9 cellular contexts compared by ENCODE assay signal in genomic region chr1:27887215-27888035, GRCh38. TPM values are rescaled to one million over a fixed set of nuclear protein-coding genes. Genes with fewer than 3 reads are reported as not detected.
A peak's percentile ranks its signal among the peaks of the same experiment; 100 is the strongest.
DNase-seq lines count a peak whose midpoint lies in the region; ATAC-seq and TF ChIP-seq lines count a peak whose summit lies in the region.
"Had no signal": no experiment of that assay in that cellular context is flagged by ENCODE, and none has a peak within 500 bp of the region (broad histone marks: within the 10 kb centered on the region; RNA-seq: fewer than 3 reads in every experiment).

No MANE protein-coding gene starts in this region.

- intact Hi-C loops in Calu3 (cut with micrococcal nuclease; ENCODE audit: unreplicated experiment), result no loop called here

- peak; percentile 32 for TF ChIP-seq POLR2A in GM19099 (IDR thresholded peaks at IDR 0.05; ENCODE audit: extremely low read depth, insufficient read length, low read depth)

- BruUV-seq in Calu3 (replicated peaks; lab: Mats Ljungman, UMichigan), result no TSS peak

- CTCF ChIA-PET in Calu3 (lab: Charles Lee), result no interaction called here

- peak overlapping the region; percentile 90 for H3K27ac Mint-ChIP-seq in activated naive CD8-positive, alpha-beta T cell
- no peak overlapping the region for H3K27ac Mint-ChIP-seq in Calu3 (ENCODE audit: unreplicated experiment)

- no peak for TF ChIP-seq CTCF in Calu3 (IDR thresholded peaks at IDR 0.05; ENCODE audit: unreplicated experiment)

- no peak for ATAC-seq in HG02870 (IDR thresholded peaks at IDR 0.05; ENCODE audit: unreplicated experiment)

- H3K36me3 Mint-ChIP-seq in activated naive CD8-positive, alpha-beta T cell, result peaks cover 20% of the 10 kb centered on the region
- H3K36me3 Mint-ChIP-seq in Calu3 (ENCODE audit: insufficient read depth, unreplicated experiment), result peaks cover under 1% of the 10 kb centered on the region

- H3K4me1 Mint-ChIP-seq in activated naive CD8-positive, alpha-beta T cell (ENCODE audit: low read depth), result peaks cover 75% of the 10 kb centered on the region
- no peaks in the 10 kb centered on the region for H3K4me1 Mint-ChIP-seq in Calu3 (ENCODE audit: low read depth, unreplicated experiment)

- peak overlapping the region; percentile 65 for H3K4me3 Mint-ChIP-seq in activated naive CD8-positive, alpha-beta T cell
- H3K4me3 Mint-ChIP-seq in Calu3 (ENCODE audit: low read depth, unreplicated experiment), result no peak overlapping the region

- DNase-seq in NOMO-1 treated with dmso at 0.1 percent for 144 hours (lab: John Stamatoyannopoulos, UW; ENCODE audit: unreplicated experiment), result peak; percentile 82
- DNase-seq in pons (ENCODE audit: low spot score), result peak; percentile 55
- no peak for DNase-seq in Calu3
- DNase-seq in iPS-NIHi7 (ENCODE audit: extremely low spot score), result no peak
- DNase-seq: NCI-H526 had no signal

- H3K27me3 Mint-ChIP-seq in activated naive CD8-positive, alpha-beta T cell, result no peaks in the 10 kb centered on the region
- H3K27me3 Mint-ChIP-seq in Calu3 (ENCODE audit: unreplicated experiment), result no peaks in the 10 kb centered on the region

- no peaks in the 10 kb centered on the region for H3K9me3 Mint-ChIP-seq in activated naive CD8-positive, alpha-beta T cell (ENCODE audit: low read depth)
- H3K9me3 Mint-ChIP-seq in Calu3 (ENCODE audit: low read depth, unreplicated experiment), result no peaks in the 10 kb centered on the region

RNA-seq across cellular contexts. Expression of gene THEMIS2, which starts 15.1 kb away (rescaled TPM):
- 5.9 and 11.3 TPM in 2 replicates for total RNA-seq in Calu3 (2022)

RNA-seq across cellular contexts. Expression of gene RPA2, which starts 26.9 kb away (rescaled TPM):
- 19.1 and 24.0 TPM in 2 replicates for total RNA-seq in Calu3 (2022)

RNA-seq across cellular contexts. Expression of gene SMPDL3B, which starts 47.4 kb away (rescaled TPM):
- 9.7 and 13.0 TPM in 2 replicates for total RNA-seq in Calu3 (2022)
- total RNA-seq: myocyte had no signal

RNA-seq across cellular contexts. Expression of gene PPP1R8, which starts 56.8 kb away (rescaled TPM):
- total RNA-seq in Calu3 (2022), result 29.6 and 34.3 TPM in 2 replicates

Comparison
In these comparisons a context has a peak if more than half of its experiments do, and no peak if none do; other contexts are left out.
1. DNase-seq: peak in NOMO-1 treated with dmso at 0.1 percent for 144 hours (single experiment) and pons (single experiment); none in Calu3 (single experiment) and iPS-NIHi7 (single experiment).